15 cellular contexts compared by ENCODE assay signal in genomic region chr4:6416518-6417286, GRCh38. TPM values are rescaled to one million over a fixed set of nuclear protein-coding genes. Genes with fewer than 3 reads are reported as not detected.
DNase-seq lines count a peak whose midpoint lies in the region; TF ChIP-seq lines count a peak whose summit lies in the region.
"Had no signal": no experiment of that assay in that cellular context is flagged by ENCODE, and none has a peak within 500 bp of the region (broad histone marks: within the 10 kb centered on the region; RNA-seq: fewer than 3 reads in every experiment).

No MANE protein-coding gene starts in this region.

- no peaks in the 10 kb centered on the region for H3K27me3 ChIP-seq in dorsolateral prefrontal cortex
- H3K27me3 ChIP-seq in osteoblast (ENCODE audit: insufficient read depth, low read length), result no peaks in the 10 kb centered on the region

- no peaks in the 10 kb centered on the region for H4K20me1 ChIP-seq in osteoblast (ENCODE audit: insufficient read depth, low read length)

- no peak overlapping the region for H3K4me3 Mint-ChIP-seq in nephron progenitor cell
- H3K4me3 Mint-ChIP-seq: activated naive CD4-positive, alpha-beta T cell treated with anti-CD3 and anti-CD28 coated beads, Interleukin-2, amount 50 U/mL, for 24 hours had no signal

- H3K27ac Mint-ChIP-seq in nephron progenitor cell, result no peak overlapping the region
- H3K27ac Mint-ChIP-seq: activated naive CD4-positive, alpha-beta T cell treated with anti-CD3 and anti-CD28 coated beads, Interleukin-2, amount 50 U/mL, for 24 hours had no signal

- H3K9me3 ChIP-seq in osteoblast (ENCODE audit: low read depth, low read length), result no peaks in the 10 kb centered on the region
- H3K9me3 ChIP-seq: left lung, thoracic aorta had no signal

- H3K27ac ChIP-seq in dorsolateral prefrontal cortex, result peak overlapping the region in 30 of 59 donors; percentile 5 to 78 (median 38)
- H3K27ac ChIP-seq in osteoblast (ENCODE audit: low read depth, low read length), result no peak overlapping the region
- H3K27ac ChIP-seq: C4-2B, left lung, thoracic aorta had no signal

- no peak for TF ChIP-seq CTCF in dorsolateral prefrontal cortex (IDR thresholded peaks at IDR 0.05 in 54 of 56, conservative IDR thresholded peaks at IDR 0.05 in 2 of 56; ENCODE audit: low read depth in 1 of 56, partially characterized antibody in 56 of 56)
- no peak for TF ChIP-seq CTCF in osteoblast (IDR thresholded peaks at IDR 0.05; ENCODE audit: extremely low read depth, low read depth, low read length)
- no peak for TF ChIP-seq CTCF in nephron progenitor cell (IDR thresholded peaks at IDR 0.05)

- no peak overlapping the region for H2AFZ ChIP-seq in osteoblast (ENCODE audit: low read length)

- peaks cover 26% of the 10 kb centered on the region for H3K4me1 Mint-ChIP-seq in nephron progenitor cell
- H3K4me1 Mint-ChIP-seq: activated naive CD4-positive, alpha-beta T cell treated with anti-CD3 and anti-CD28 coated beads, Interleukin-2, amount 50 U/mL, for 24 hours had no signal

- H3K4me2 ChIP-seq in osteoblast (ENCODE audit: insufficient read depth, low read length), result no peak overlapping the region

- H3K9me3 Mint-ChIP-seq in nephron progenitor cell, result no peaks in the 10 kb centered on the region
- H3K9me3 Mint-ChIP-seq: activated naive CD4-positive, alpha-beta T cell treated with anti-CD3 and anti-CD28 coated beads, Interleukin-2, amount 50 U/mL, for 24 hours had no signal

- no peaks in the 10 kb centered on the region for H3K79me2 ChIP-seq in osteoblast (ENCODE audit: insufficient read depth, low read length)

- H3K4me1 ChIP-seq in osteoblast (ENCODE audit: insufficient read depth, low read length), result no peaks in the 10 kb centered on the region
- H3K4me1 ChIP-seq: left lung had no signal

- DNase-seq in ELF-1 (ENCODE audit: low read depth, low spot score) (peak; percentile 17), NCI-H1092 treated with DMSO at 0.1 percent for 48 hours (lab: John Stamatoyannopoulos, UW) (peak; percentile 62), dorsolateral prefrontal cortex (peak in 8 of 10 donors; percentile 35 to 84 (median 62)), osteoblast (ENCODE audit: insufficient read length, low spot score, missing footprints) (peak; percentile 79), NCI-H1048 (lab: John Stamatoyannopoulos, UW) (no peak), LoVo (ENCODE audit: low spot score) (no peak), nephron progenitor cell (no peak)
- DNase-seq: activated CD4-positive, alpha-beta T cell treated with anti-CD3 and anti-CD28 coated beads, Interleukin-2, amount 50 U/mL, for 1 hour; effector CD8-positive, alpha-beta T cell; GOT3; MM.1S had no signal

- peaks cover 22% of the 10 kb centered on the region for H3K27me3 Mint-ChIP-seq in nephron progenitor cell (ENCODE audit: low read depth, poor library complexity)
- H3K27me3 Mint-ChIP-seq: activated naive CD4-positive, alpha-beta T cell treated with anti-CD3 and anti-CD28 coated beads, Interleukin-2, amount 50 U/mL, for 24 hours had no signal

- H3K36me3 ChIP-seq in osteoblast (ENCODE audit: insufficient read depth, low read length), result no peaks in the 10 kb centered on the region
- H3K36me3 ChIP-seq: left lung, thoracic aorta had no signal

- H3K4me3 ChIP-seq in dorsolateral prefrontal cortex (peak overlapping the region in 9 of 59 donors; percentile 6 to 49 (median 22)), osteoblast (ENCODE audit: insufficient read depth, low read length) (no peak overlapping the region)
- H3K4me3 ChIP-seq: left lung, thoracic aorta had no signal

- no peaks in the 10 kb centered on the region for H3K36me3 Mint-ChIP-seq in nephron progenitor cell (ENCODE audit: low read depth)
- H3K36me3 Mint-ChIP-seq: activated naive CD4-positive, alpha-beta T cell treated with anti-CD3 and anti-CD28 coated beads, Interleukin-2, amount 50 U/mL, for 24 hours had no signal

- intact Hi-C loops in dorsolateral prefrontal cortex (cut with DNase I), result no loop called here

RNA-seq across cellular contexts. Expression of gene PPP2R2C, which starts 55.7 kb away (rescaled TPM):
- 100 to 1,000 TPM; 133 to 356 (median 270) TPM for total RNA-seq in dorsolateral prefrontal cortex
- under 0.01 TPM in 1 of 2 replicates, not detected in the other for total RNA-seq in osteoblast

Comparison
In these comparisons a context has a peak if more than half of its experiments do, and no peak if none do; other contexts are left out.
1. DNase-seq: peak in ELF-1 (single experiment), NCI-H1092 treated with DMSO at 0.1 percent for 48 hours (single experiment), dorsolateral prefrontal cortex (8 of 10) and osteoblast (single experiment); none in NCI-H1048 (single experiment), LoVo (single experiment) and nephron progenitor cell (single experiment).
2. RNA of gene PPP2R2C, which starts 55.7 kb away (total RNA-seq): 133 to 356 TPM in dorsolateral prefrontal cortex; under 0.01 TPM in osteoblast; every median in the first group is over 100 times any median in the second.